Comparison of ENCODE assay signal across 1 cellular context in genomic region chr2:223044092-223044836, GRCh38.
A peak's percentile ranks its signal among the peaks of the same experiment; 100 is the strongest.
TF ChIP-seq lines count a peak whose summit lies in the region.

No MANE protein-coding gene starts in this region.

TF ChIP-seq in K562, 482 proteins besides CTCF, POLR2A, EP300 and RAD21 (continued from another document and continues in another):
- peak; percentile 62 for TF ChIP-seq MTA2 (IDR thresholded peaks at IDR 0.05; ENCODE audit: low read depth)
- no peak for TF ChIP-seq IRF9 (tag; IDR thresholded peaks at IDR 0.05)
- TF ChIP-seq ZNF354B (CRISPR knock-in tag; IDR thresholded peaks at IDR 0.05): no peak
- no peak for TF ChIP-seq SMAD2 (IDR thresholded peaks at IDR 0.05; ENCODE audit: low read depth, low read length)
- TF ChIP-seq NCOA2 (IDR thresholded peaks at IDR 0.05; ENCODE audit: partially characterized antibody in 2 of 2): peak in 1 of 2 experiments; percentile 47
- no peak for TF ChIP-seq ZNF511 (CRISPR knock-in tag; IDR thresholded peaks at IDR 0.05)
- no peak for TF ChIP-seq GMEB1 (CRISPR knock-in tag; IDR thresholded peaks at IDR 0.05)
- TF ChIP-seq NBN (IDR thresholded peaks at IDR 0.05; ENCODE audit: low read depth): 0 out of 2 replicates have a peak, but pooled peaks have one; percentile 29
- TF ChIP-seq ARID1B (IDR thresholded peaks at IDR 0.05): peak; percentile 93
- no peak for TF ChIP-seq GTF2F1 (IDR thresholded peaks at IDR 0.05; ENCODE audit: low read depth, low read length)
- peak; percentile 68 for TF ChIP-seq RBBP5 (IDR thresholded peaks at IDR 0.05; ENCODE audit: borderline replicate concordance, insufficient read depth, low read length, poor library complexity, severe bottlenecking)
- TF ChIP-seq SREBF2 (CRISPR knock-in tag; IDR thresholded peaks at IDR 0.05): no peak
- no peak for TF ChIP-seq FOXA1 (IDR thresholded peaks at IDR 0.05; ENCODE audit: borderline replicate concordance)
- TF ChIP-seq E2F3 (CRISPR knock-in tag; IDR thresholded peaks at IDR 0.05): no peak
- TF ChIP-seq TBP (optimal IDR thresholded peaks at IDR 0.05; ENCODE audit: low read depth, low read length): no peak
- TF ChIP-seq ZSCAN29 (IDR thresholded peaks at IDR 0.05): no peak
- TF ChIP-seq ZNF274 (IDR thresholded peaks at IDR 0.05; ENCODE audit: borderline replicate concordance, low read depth, low read length): no peak
- TF ChIP-seq E2F5 (CRISPR knock-in tag; IDR thresholded peaks at IDR 0.05): no peak
- 0 out of 4 replicates have a peak, but pooled peaks of 1 of the 2 experiments have one; percentile 29 for TF ChIP-seq MNT (conservative IDR thresholded peaks at IDR 0.05)
- TF ChIP-seq SMARCA4 (IDR thresholded peaks at IDR 0.05): peak; percentile 90
- no peak for TF ChIP-seq ZNF785 (CRISPR knock-in tag; IDR thresholded peaks at IDR 0.05)
- no peak for TF ChIP-seq MAFF (IDR thresholded peaks at IDR 0.05; ENCODE audit: low read length)
- TF ChIP-seq SPI1 (IDR thresholded peaks at IDR 0.05; ENCODE audit: borderline replicate concordance, low read depth, low read length): peak; percentile 15; the same call in 1 of the 2 replicates
- TF ChIP-seq CBX3 (IDR thresholded peaks at IDR 0.05; ENCODE audit: borderline replicate concordance in 1 of 2, low read length in 2 of 2): no peak
- no peak for TF ChIP-seq SIRT6 (IDR thresholded peaks at IDR 0.05; ENCODE audit: low read depth, low read length)
- peak; percentile 50; the same call in 1 of the 2 replicates for TF ChIP-seq ATF7 (IDR thresholded peaks at IDR 0.05)
- no peak for TF ChIP-seq PPARD (CRISPR knock-in tag; IDR thresholded peaks at IDR 0.05)
- TF ChIP-seq ZNF717 (CRISPR knock-in tag; IDR thresholded peaks at IDR 0.05): no peak
- no peak for TF ChIP-seq ZNF232 (CRISPR knock-in tag; IDR thresholded peaks at IDR 0.05)
- TF ChIP-seq ELF2 (CRISPR knock-in tag; IDR thresholded peaks at IDR 0.05): no peak
- no peak for TF ChIP-seq ATF2 (CRISPR knock-in tag; IDR thresholded peaks at IDR 0.05)
- no peak for TF ChIP-seq POLR2B (IDR thresholded peaks at IDR 0.05; ENCODE audit: low read depth, partially characterized antibody)
- TF ChIP-seq CHD2 (IDR thresholded peaks at IDR 0.05; ENCODE audit: low read depth, low read length): no peak
- TF ChIP-seq VEZF1 (CRISPR knock-in tag; IDR thresholded peaks at IDR 0.05): peak; percentile 57; the same call in 1 of the 2 replicates
- TF ChIP-seq MED1 (CRISPR knock-in tag; IDR thresholded peaks at IDR 0.05; ENCODE audit: borderline replicate concordance): no peak
- no peak for TF ChIP-seq ZNF384 (IDR thresholded peaks at IDR 0.05; ENCODE audit: low read depth, low read length)
- TF ChIP-seq ZHX1 (conservative IDR thresholded peaks at IDR 0.05; ENCODE audit: low read length): no peak
- no peak for TF ChIP-seq ZNF347 (CRISPR knock-in tag; IDR thresholded peaks at IDR 0.05; ENCODE audit: low read depth)
- TF ChIP-seq ATF4 (CRISPR knock-in tag; IDR thresholded peaks at IDR 0.05): no peak
- no peak for TF ChIP-seq SETDB1 (IDR thresholded peaks at IDR 0.05; ENCODE audit: low read length)
- peak; percentile 47 for TF ChIP-seq NFE2 (IDR thresholded peaks at IDR 0.05; ENCODE audit: low read depth)
- TF ChIP-seq EZH2 (IDR thresholded peaks at IDR 0.05; ENCODE audit: borderline replicate concordance, low read depth, low read length): no peak
- TF ChIP-seq JUN (IDR thresholded peaks at IDR 0.05; ENCODE audit: borderline replicate concordance, low read depth, low read length): peak; percentile 18; the same call in 1 of the 2 replicates
- TF ChIP-seq JUN (CRISPR knock-in tag; IDR thresholded peaks at IDR 0.05; ENCODE audit: borderline replicate concordance): no peak
- no peak for TF ChIP-seq ZBTB8A (IDR thresholded peaks at IDR 0.05; ENCODE audit: partially characterized antibody)
- peak; percentile 62; the same call in 1 of the 2 replicates for TF ChIP-seq FOXM1 (IDR thresholded peaks at IDR 0.05; ENCODE audit: low read depth)
- TF ChIP-seq FOXM1 (CRISPR knock-in tag; IDR thresholded peaks at IDR 0.05; ENCODE audit: low read depth): no peak
- peak; percentile 52; the same call in 1 of the 2 replicates for TF ChIP-seq NFRKB (IDR thresholded peaks at IDR 0.05; ENCODE audit: low read depth)
- peak; percentile 78 to 86 for TF ChIP-seq FOXK2 (conservative IDR thresholded peaks at IDR 0.05 in 1 of 2, IDR thresholded peaks at IDR 0.05 in 1 of 2; ENCODE audit: low read depth in 2 of 2)
- TF ChIP-seq LCOR (CRISPR knock-in tag; IDR thresholded peaks at IDR 0.05): 0 out of 2 replicates have a peak, but pooled peaks have one; percentile 41
- no peak for TF ChIP-seq ZNF561 (CRISPR knock-in tag; conservative IDR thresholded peaks at IDR 0.05)
- no peak for TF ChIP-seq NFYB (IDR thresholded peaks at IDR 0.05; ENCODE audit: extremely low read depth, insufficient read length)
- TF ChIP-seq ZNF12 (CRISPR knock-in tag; IDR thresholded peaks at IDR 0.05): no peak
- TF ChIP-seq ARID4B (CRISPR knock-in tag; IDR thresholded peaks at IDR 0.05): no peak
- TF ChIP-seq GABPB1 (CRISPR knock-in tag; IDR thresholded peaks at IDR 0.05): no peak
- no peak for TF ChIP-seq POLR3G (IDR thresholded peaks at IDR 0.05; ENCODE audit: extremely low read depth, insufficient read length, insufficient replicate concordance)
